ENCODE assay signal across 8 cellular contexts in genomic region chr2:71070294-71071025, GRCh38. TPM values are rescaled to one million over a fixed set of nuclear protein-coding genes. Genes with fewer than 3 reads are reported as not detected.
DNase-seq lines count a peak whose midpoint lies in the region; ATAC-seq, FAIRE-seq and TF ChIP-seq lines count a peak whose summit lies in the region.

No MANE protein-coding gene starts in this region.

- no peaks in the 10 kb centered on the region for H3K27me3 Mint-ChIP-seq in progenitor cell of endocrine pancreas

- peaks cover 0 to 28% (median 2%) of the 10 kb centered on the region in 3 donors for H3K36me3 ChIP-seq in Peyer's patch

- H3K9me3 ChIP-seq in Peyer's patch: no peaks in the 10 kb centered on the region

- peak; percentile 80 for FAIRE-seq in GM18507 (lab: Jason Lieb, UNC)

- H3K9me3 Mint-ChIP-seq in progenitor cell of endocrine pancreas (ENCODE audit: low read depth): no peaks in the 10 kb centered on the region

- peak; percentile 57 to 72 for DNase-seq in AML-193 (lab: John Stamatoyannopoulos, UW)
- DNase-seq in GM18507 (ENCODE audit: extremely low spot score, insufficient read length, low read depth): no peak
- peak in 2 of 3 donors; percentile 42 to 71 for DNase-seq in Peyer's patch
- no peak for DNase-seq in epithelial cell of proximal tubule (ENCODE audit: low read depth)
- no peak for DNase-seq in progenitor cell of endocrine pancreas (ENCODE audit: low spot score, unreplicated experiment)
- no peak for DNase-seq in activated CD8-positive, alpha-beta memory T cell treated with anti-CD3 and anti-CD28 coated beads for 24 hours
- DNase-seq in NCI-H2196 treated with DMSO at 0.1 percent for 48 hours (lab: John Stamatoyannopoulos, UW; ENCODE audit: unreplicated experiment): no peak

- TF ChIP-seq CTCF in Peyer's patch (IDR thresholded peaks at IDR 0.05) (peak in 1 of 6 experiments; percentile 14), epithelial cell of proximal tubule (conservative IDR thresholded peaks at IDR 0.05; ENCODE audit: low read depth, low read length) (peak; percentile 46), progenitor cell of endocrine pancreas (IDR thresholded peaks at IDR 0.05; ENCODE audit: unreplicated experiment) (peak; percentile 37)

- H3K4me1 ChIP-seq in Peyer's patch: peaks cover 0 to 19% (median 16%) of the 10 kb centered on the region in 4 donors

- H3K27ac Mint-ChIP-seq in progenitor cell of endocrine pancreas: peak overlapping the region; percentile 31

- peak overlapping the region in 2 of 4 donors; percentile 54 to 74 for H3K27ac ChIP-seq in Peyer's patch

- no peaks in the 10 kb centered on the region for H3K27me3 ChIP-seq in Peyer's patch

- TF ChIP-seq POLR2A in Peyer's patch (IDR thresholded peaks at IDR 0.05): no peak

- ATAC-seq in activated CD4-positive, CD25-positive, alpha-beta regulatory T cell treated with anti-CD3 and anti-CD28 coated beads, Interleukin-2, amount 50 U/mL, for 24 hours: no peak

- H3K4me1 Mint-ChIP-seq in progenitor cell of endocrine pancreas (ENCODE audit: low read depth): peaks cover 16% of the 10 kb centered on the region

- H3K36me3 Mint-ChIP-seq in progenitor cell of endocrine pancreas (ENCODE audit: insufficient read depth): peaks cover 15% of the 10 kb centered on the region

- peak overlapping the region; percentile 91 for H3K4me3 Mint-ChIP-seq in progenitor cell of endocrine pancreas (ENCODE audit: low read depth)

- H3K4me3 ChIP-seq in Peyer's patch: no peak overlapping the region
- H3K4me3 ChIP-seq in epithelial cell of proximal tubule (ENCODE audit: low read depth, low read length): no peak overlapping the region

RNA-seq across cellular contexts. Expression of gene NAGK, which starts 2.0 kb away (rescaled TPM):
- total RNA-seq in Peyer's patch (100 to 1,000 TPM in 1 of 4 donors, 10 to 100 TPM in 3; 33.1 to 182 (median 46.6) TPM), epithelial cell of proximal tubule (100 and 119 TPM in 2 replicates), progenitor cell of endocrine pancreas (115 and 127 TPM in 2 replicates)

RNA-seq across cellular contexts. Expression of gene MCEE, which starts 59.6 kb away (rescaled TPM):
- total RNA-seq in Peyer's patch: 10 to 100 TPM; 14.0 to 31.5 (median 22.1) TPM
- 2.4 and 2.9 TPM in 2 replicates for total RNA-seq in epithelial cell of proximal tubule
- total RNA-seq in progenitor cell of endocrine pancreas: 14.4 and 15.2 TPM in 2 replicates

RNA-seq across cellular contexts. Expression of gene MPHOSPH10, which starts 60.0 kb away (rescaled TPM):
- total RNA-seq in Peyer's patch: 10 to 100 TPM; 16.3 to 37.1 (median 20.7) TPM
- total RNA-seq in epithelial cell of proximal tubule: 20.5 and 23.4 TPM in 2 replicates
- total RNA-seq in progenitor cell of endocrine pancreas: 55.4 and 69.2 TPM in 2 replicates

Comparison
In these comparisons a context has a peak if more than half of its experiments do, and no peak if none do; other contexts are left out.
1. DNase-seq: peak in AML-193 (2 of 2) and Peyer's patch (2 of 3); none in GM18507 (single experiment), epithelial cell of proximal tubule (single experiment), progenitor cell of endocrine pancreas (single experiment), activated CD8-positive, alpha-beta memory T cell treated with anti-CD3 and anti-CD28 coated beads for 24 hours (single experiment) and NCI-H2196 treated with DMSO at 0.1 percent for 48 hours (single experiment).